ENCODE assay signal across 17 cellular contexts in genomic region chr14:37278673-37279538, GRCh38.
"Had no signal": no experiment of that assay in that cellular context is flagged by ENCODE, and none has a peak within 500 bp of the region (broad histone marks: within the 10 kb centered on the region; RNA-seq: fewer than 3 reads in every experiment).

No MANE protein-coding gene starts in this region.

- DNase-seq: effector memory CD8-positive, alpha-beta T cell; foreskin fibroblast; kidney; left cardiac atrium; left ventricle myocardium superior; mesendoderm; naive B cell; sigmoid colon; stimulated activated CD4-positive, alpha-beta T cell treated with anti-CD3 and anti-CD28 coated beads, Interleukin-2, amount 100 ng/mL, for 24 hours; stimulated activated CD4-positive, alpha-beta T cell treated with anti-CD3 and anti-CD28 coated beads, Interleukin-4, amount 100 ng/mL, for 4 hours; stimulated activated naive B cell treated with anti-CD40 and anti-IgM and Interleukin-4, amounts not matched to agents 10 μg/mL and 1 μg/mL and 100 μg/mL, for 72 hours; stimulated activated naive CD8-positive, alpha-beta T cell treated with anti-CD3 and anti-CD28 coated beads, Interleukin-15, amount 100 ng/mL, for 72 hours; trophoblast cell had no signal

- H3K4me1 ChIP-seq: esophagus muscularis mucosa, sigmoid colon had no signal

- H3K36me3 ChIP-seq: sigmoid colon, thoracic aorta had no signal

- ATAC-seq: effector memory CD8-positive, alpha-beta T cell; left cardiac atrium; left ventricle myocardium superior; stimulated activated naive B cell treated with anti-CD40 and anti-IgM and Interleukin-4, amounts not matched to agents 10 μg/mL and 1 μg/mL and 100 μg/mL, for 72 hours; stimulated activated naive CD8-positive, alpha-beta T cell treated with anti-CD3 and anti-CD28 coated beads, Interleukin-15, amount 100 ng/mL, for 72 hours had no signal

- H3K27ac ChIP-seq: epithelial cell of prostate, esophagus muscularis mucosa, sigmoid colon, skin epidermis, thoracic aorta had no signal

- H3K27me3 ChIP-seq: esophagus muscularis mucosa, sigmoid colon had no signal

- H3K4me3 ChIP-seq: esophagus muscularis mucosa, sigmoid colon, skin epidermis, thoracic aorta had no signal

- H3K9me3 ChIP-seq: esophagus muscularis mucosa, sigmoid colon, thoracic aorta had no signal
